Comparison of ENCODE assay signal across 10 cellular contexts in the genomic region with DNA sequence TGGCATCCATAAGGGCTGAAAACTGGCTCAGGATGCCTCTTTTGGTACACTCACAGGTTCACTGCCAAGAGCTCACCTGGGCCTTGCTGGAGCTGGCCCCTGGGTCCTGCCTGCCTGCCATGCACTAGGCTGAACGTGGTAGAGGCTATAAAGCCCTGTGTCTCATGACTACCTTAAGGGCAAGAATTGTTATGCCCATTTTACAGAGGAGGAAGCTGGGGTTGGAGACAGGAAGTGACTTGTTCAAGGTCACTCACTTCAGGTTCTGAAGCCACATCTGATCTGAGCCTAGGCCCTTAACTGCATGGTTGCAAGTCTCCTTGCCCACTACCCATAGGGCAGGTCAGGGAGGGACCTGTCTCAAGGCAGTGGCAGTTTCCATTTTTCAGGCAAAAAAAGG. TPM values are rescaled to one million over a fixed set of nuclear protein-coding genes. Genes with fewer than 3 reads are reported as not detected.
DNase-seq lines count a peak whose midpoint lies in the region; ATAC-seq lines count a peak whose summit lies in the region.
"Had no signal": no experiment of that assay in that cellular context is flagged by ENCODE, and none has a peak within 500 bp of the region (broad histone marks: within the 10 kb centered on the region; RNA-seq: fewer than 3 reads in every experiment).

No MANE protein-coding gene starts in this region.

- no peak overlapping the region for H4K91ac ChIP-seq in trophoblast cell (ENCODE audit: low read depth, low read length)

- no peak overlapping the region for H4K8ac ChIP-seq in trophoblast cell (ENCODE audit: low read depth, low read length)

- no peak for DNase-seq in CD8-positive, alpha-beta memory T cell
- DNase-seq in activated naive CD8-positive, alpha-beta T cell treated with anti-CD3 and anti-CD28 coated beads, Interleukin-2, amount 10 ng/mL, durations not matched to agents 7 days and 5 days: no peak
- DNase-seq in trophoblast cell: no peak
- DNase-seq in AG08395 (ENCODE audit: low spot score): no peak
- DNase-seq: NCI-H2081; NK-92 treated with Interleukin-12 subunit alpha and Interleukin-12 subunit beta, amount 100 ng/mL, for 24 hours; ovary had no signal

- peaks cover 0 to 2% of the 10 kb centered on the region in 2 donors for H3K27me3 Mint-ChIP-seq in CD8-positive, alpha-beta memory T cell
- no peaks in the 10 kb centered on the region for H3K27me3 Mint-ChIP-seq in IgD-negative memory B cell
- H3K27me3 Mint-ChIP-seq in activated naive CD8-positive, alpha-beta T cell treated with anti-CD3 and anti-CD28 coated beads, Interleukin-2, amount 10 ng/mL, durations not matched to agents 7 days and 5 days: no peaks in the 10 kb centered on the region

- no peak overlapping the region for H2AK5ac ChIP-seq in trophoblast cell (ENCODE audit: low read length)

- H3K27me3 ChIP-seq in CD8-positive, alpha-beta memory T cell (ENCODE audit: insufficient read depth, low read length, poor library complexity, severe bottlenecking): no peaks in the 10 kb centered on the region
- H3K27me3 ChIP-seq in trophoblast cell (ENCODE audit: insufficient read depth, low read length): no peaks in the 10 kb centered on the region
- H3K27me3 ChIP-seq: ovary had no signal

- no peak for ATAC-seq in activated naive CD8-positive, alpha-beta T cell treated with anti-CD3 and anti-CD28 coated beads, Interleukin-2, amount 10 ng/mL, durations not matched to agents 7 days and 5 days (ENCODE audit: low read depth)
- no peak for ATAC-seq in activated CD4-positive, CD25-positive, alpha-beta regulatory T cell treated with anti-CD3 and anti-CD28 coated beads, Interleukin-2, amount 50 U/mL, for 24 hours
- ATAC-seq in HG02678 (IDR thresholded peaks at IDR 0.05; ENCODE audit: unreplicated experiment): no peak

- H4K12ac ChIP-seq in trophoblast cell (ENCODE audit: low read depth, low read length): no peak overlapping the region

- no peak overlapping the region for H3K9ac ChIP-seq in trophoblast cell (ENCODE audit: low read length)

- peak overlapping the region; percentile 21 for H3K18ac ChIP-seq in trophoblast cell (ENCODE audit: low read length)

- H3K4ac ChIP-seq in trophoblast cell (ENCODE audit: low read depth, low read length): peak overlapping the region; percentile 39

- peaks cover 68 to 91% (median 80%) of the 10 kb centered on the region in 3 donors for H3K4me1 Mint-ChIP-seq in CD8-positive, alpha-beta memory T cell
- H3K4me1 Mint-ChIP-seq in IgD-negative memory B cell: peaks cover 47 to 70% (median 62%) of the 10 kb centered on the region in 3 donors
- peaks cover 51% of the 10 kb centered on the region for H3K4me1 Mint-ChIP-seq in activated naive CD8-positive, alpha-beta T cell treated with anti-CD3 and anti-CD28 coated beads, Interleukin-2, amount 10 ng/mL, durations not matched to agents 7 days and 5 days

- no peak overlapping the region for H2AFZ ChIP-seq in trophoblast cell (ENCODE audit: insufficient read depth, low read length, poor library complexity)

- no peak overlapping the region for H3K14ac ChIP-seq in trophoblast cell (ENCODE audit: low read length)

- no peak overlapping the region for H3K4me2 ChIP-seq in trophoblast cell (ENCODE audit: low read length)

- peaks cover 9% of the 10 kb centered on the region for H3K79me1 ChIP-seq in trophoblast cell (ENCODE audit: low read length)

- H2BK120ac ChIP-seq in trophoblast cell (ENCODE audit: insufficient read depth, low read length, poor library complexity): no peak overlapping the region

- no peak overlapping the region for H3K4me3 ChIP-seq in CD8-positive, alpha-beta memory T cell (ENCODE audit: low read length)
- no peak overlapping the region for H3K4me3 ChIP-seq in trophoblast cell (ENCODE audit: low read depth, low read length)
- H3K4me3 ChIP-seq: ovary had no signal

- no peaks in the 10 kb centered on the region for H3K9me3 Mint-ChIP-seq in CD8-positive, alpha-beta memory T cell
- H3K9me3 Mint-ChIP-seq in IgD-negative memory B cell: no peaks in the 10 kb centered on the region
- no peaks in the 10 kb centered on the region for H3K9me3 Mint-ChIP-seq in activated naive CD8-positive, alpha-beta T cell treated with anti-CD3 and anti-CD28 coated beads, Interleukin-2, amount 10 ng/mL, durations not matched to agents 7 days and 5 days

- H3K36me3 ChIP-seq in CD8-positive, alpha-beta memory T cell (ENCODE audit: insufficient read depth, low read length): peaks cover 4% of the 10 kb centered on the region
- peaks cover 12 to 15% of the 10 kb centered on the region in 2 experiments for H3K36me3 ChIP-seq in trophoblast cell (ENCODE audit: control insufficient read depth in 1 of 2, insufficient read depth in 2 of 2, low read length in 2 of 2)
- H3K36me3 ChIP-seq: ovary had no signal

- no peaks in the 10 kb centered on the region for H3K9me3 ChIP-seq in CD8-positive, alpha-beta memory T cell (ENCODE audit: low read length)
- H3K9me3 ChIP-seq in trophoblast cell (ENCODE audit: insufficient read depth, low read depth, low read length): no peaks in the 10 kb centered on the region
- H3K9me3 ChIP-seq: ovary had no signal

- no peak overlapping the region for H3K23ac ChIP-seq in trophoblast cell (ENCODE audit: low read length)

- peak overlapping the region; percentile 20 for H3K27ac ChIP-seq in CD8-positive, alpha-beta memory T cell (ENCODE audit: low read depth, low read length)
- no peak overlapping the region for H3K27ac ChIP-seq in trophoblast cell (ENCODE audit: low read depth, low read length)

- H2BK5ac ChIP-seq in trophoblast cell (ENCODE audit: low read depth, low read length, poor library complexity): no peak overlapping the region

- H2BK12ac ChIP-seq in trophoblast cell (ENCODE audit: low read length): no peak overlapping the region

- peak overlapping the region in 5 of 7 donors; percentile 13 to 49 (median 24) for H3K4me3 Mint-ChIP-seq in CD8-positive, alpha-beta memory T cell
- peak overlapping the region in 3 of 4 donors; percentile 46 to 67 (median 48) for H3K4me3 Mint-ChIP-seq in IgD-negative memory B cell
- H3K4me3 Mint-ChIP-seq in activated naive CD8-positive, alpha-beta T cell treated with anti-CD3 and anti-CD28 coated beads, Interleukin-2, amount 10 ng/mL, durations not matched to agents 7 days and 5 days: peak overlapping the region; percentile 51

- H3K4me1 ChIP-seq in CD8-positive, alpha-beta memory T cell (ENCODE audit: insufficient read depth, low read length): peaks cover 71% of the 10 kb centered on the region
- H3K4me1 ChIP-seq in trophoblast cell (ENCODE audit: control insufficient read depth in 1 of 2, insufficient read depth in 2 of 2, low read length in 2 of 2): peaks cover 33 to 37% of the 10 kb centered on the region in 2 experiments

- H3K36me3 Mint-ChIP-seq in CD8-positive, alpha-beta memory T cell: peaks cover 0 to 34% (median 7%) of the 10 kb centered on the region in 3 donors
- H3K36me3 Mint-ChIP-seq in IgD-negative memory B cell: no peaks in the 10 kb centered on the region
- H3K36me3 Mint-ChIP-seq in activated naive CD8-positive, alpha-beta T cell treated with anti-CD3 and anti-CD28 coated beads, Interleukin-2, amount 10 ng/mL, durations not matched to agents 7 days and 5 days: peaks cover 9% of the 10 kb centered on the region

- peaks cover 5% of the 10 kb centered on the region for H3K79me2 ChIP-seq in trophoblast cell (ENCODE audit: control insufficient read depth, insufficient read depth, low read length, poor library complexity)

- H3K27ac Mint-ChIP-seq in CD8-positive, alpha-beta memory T cell: peak overlapping the region; percentile 64 to 99 (median 88)
- H3K27ac Mint-ChIP-seq in IgD-negative memory B cell: peak overlapping the region; percentile 52 to 87 (median 78)
- H3K27ac Mint-ChIP-seq in activated naive CD8-positive, alpha-beta T cell treated with anti-CD3 and anti-CD28 coated beads, Interleukin-2, amount 10 ng/mL, durations not matched to agents 7 days and 5 days: peak overlapping the region; percentile 79

- CTCF ChIA-PET in CD8-positive, alpha-beta memory T cell (lab: Charles Lee): interaction anchor here (0.8 to 1.8 kb wide), 3 partner anchors 10 to 35 kb away, joined by 3 to 5 read pairs (median 3); no protein-coding TSS in a partner anchor

- POLR2A ChIA-PET in CD8-positive, alpha-beta memory T cell (lab: Charles Lee): interaction anchor here (1.2 kb wide), 1 partner anchor 20 kb away, joined by 3 read pairs; the partner anchor contains the start of gene LSM10
- POLR2A ChIA-PET in activated naive CD8-positive, alpha-beta T cell treated with anti-CD3 and anti-CD28 coated beads, Interleukin-2, amount 10 ng/mL, durations not matched to agents 7 days and 5 days (lab: Charles Lee): interaction anchor here (0.6 to 2.3 kb wide), 4 partner anchors 9 to 189 kb away, joined by 3 to 17 read pairs (median 5); partner anchors contain the start of gene STK40

- WGBS in trophoblast cell (ENCODE audit: extremely low coverage, insufficient coverage, insufficient read length): no CpG with 5 or more reads among the region's 1 CpG

RNA-seq across cellular contexts. Expression of gene STK40, which starts 7.9 kb away (rescaled TPM):
- total RNA-seq in CD8-positive, alpha-beta memory T cell: 10 to 100 TPM; 52.9 to 56.8 TPM
- polyA plus RNA-seq in CD8-positive, alpha-beta memory T cell: 53.7 TPM
- 88.5 TPM for polyA plus RNA-seq in IgD-negative memory B cell
- 10 to 100 TPM; 59.5 to 64.7 TPM for total RNA-seq in activated naive CD8-positive, alpha-beta T cell treated with anti-CD3 and anti-CD28 coated beads, Interleukin-2, amount 10 ng/mL, durations not matched to agents 7 days and 5 days
- 88.4 and 90.2 TPM in 2 replicates for polyA plus RNA-seq in trophoblast cell (2013)

RNA-seq across cellular contexts. Expression of gene LSM10, which starts 19.9 kb away (rescaled TPM):
- 10 to 100 TPM; 75.3 to 81.4 TPM for total RNA-seq in CD8-positive, alpha-beta memory T cell
- 146 TPM for polyA plus RNA-seq in CD8-positive, alpha-beta memory T cell
- polyA plus RNA-seq in IgD-negative memory B cell: 345 TPM
- total RNA-seq in activated naive CD8-positive, alpha-beta T cell treated with anti-CD3 and anti-CD28 coated beads, Interleukin-2, amount 10 ng/mL, durations not matched to agents 7 days and 5 days: 10 to 100 TPM; 44.1 to 45.1 TPM
- polyA plus RNA-seq in trophoblast cell (2013): 27.8 and 28.2 TPM in 2 replicates

RNA-seq across cellular contexts. Expression of gene EVA1B, which starts 54.3 kb away (rescaled TPM):
- total RNA-seq in CD8-positive, alpha-beta memory T cell: 10 to 100 TPM; 13.6 to 16.3 TPM
- 8.1 TPM for polyA plus RNA-seq in CD8-positive, alpha-beta memory T cell
- polyA plus RNA-seq in IgD-negative memory B cell: not detected
- total RNA-seq in activated naive CD8-positive, alpha-beta T cell treated with anti-CD3 and anti-CD28 coated beads, Interleukin-2, amount 10 ng/mL, durations not matched to agents 7 days and 5 days: 10 to 100 TPM; 11.6 to 14.1 TPM
- polyA plus RNA-seq in trophoblast cell (2013): 35.3 and 37.7 TPM in 2 replicates
